24 cellular contexts compared by ENCODE assay signal in genomic region chr22:22245935-22246525, GRCh38. TPM values are rescaled to one million over a fixed set of nuclear protein-coding genes. Genes with fewer than 3 reads are reported as not detected.
DNase-seq lines count a peak whose midpoint lies in the region; ATAC-seq, FAIRE-seq and TF ChIP-seq lines count a peak whose summit lies in the region.
"Had no signal": no experiment of that assay in that cellular context is flagged by ENCODE, and none has a peak within 500 bp of the region (broad histone marks: within the 10 kb centered on the region; RNA-seq: fewer than 3 reads in every experiment).

No MANE protein-coding gene starts in this region.

- peaks cover 10% of the 10 kb centered on the region for H3K27me3 Mint-ChIP-seq in activated T-helper 17 cell treated with anti-CD3 and anti-CD28 coated beads, Interleukin-2, amount 50 U/mL, for 72 hours

- peak; percentile 27 for FAIRE-seq in GM12892 (lab: Jason Lieb, UNC)
- FAIRE-seq in pancreas (lab: Jason Lieb, UNC), result no peak
- FAIRE-seq: A549, D721Med had no signal

- H3K27ac Mint-ChIP-seq in activated T-helper 17 cell treated with anti-CD3 and anti-CD28 coated beads, Interleukin-2, amount 50 U/mL, for 72 hours, result no peak overlapping the region

- H3K9me3 ChIP-seq in BLaER1 (no peaks in the 10 kb centered on the region), body of pancreas (no peaks in the 10 kb centered on the region), pancreas (no peaks in the 10 kb centered on the region)
- H3K9me3 ChIP-seq: A549 had no signal

- no peaks in the 10 kb centered on the region for H3K36me3 Mint-ChIP-seq in activated T-helper 17 cell treated with anti-CD3 and anti-CD28 coated beads, Interleukin-2, amount 50 U/mL, for 72 hours (ENCODE audit: low read depth)

- 61 to 68% methylated on average over 6 of the region's 6 CpGs for WGBS in body of pancreas, 2 donors
- WGBS in pancreas, 2 donors, result 72 to 73% methylated on average over 6 of the region's 6 CpGs

- H3K27me3 ChIP-seq in BLaER1 (no peaks in the 10 kb centered on the region), body of pancreas (no peaks in the 10 kb centered on the region), pancreas (no peaks in the 10 kb centered on the region)

- no peaks in the 10 kb centered on the region for H3K9me3 Mint-ChIP-seq in activated T-helper 17 cell treated with anti-CD3 and anti-CD28 coated beads, Interleukin-2, amount 50 U/mL, for 72 hours

- no peak for DNase-seq in GM12892 (ENCODE audit: insufficient read length)
- peak; percentile 63 for DNase-seq in NAMALWA (ENCODE audit: low spot score)
- DNase-seq in myocyte (ENCODE audit: low read depth), result peak; percentile 95
- DNase-seq in body of pancreas, result no peak
- DNase-seq in pancreas, result no peak
- DNase-seq: GDM1; GOT3; NCI-H1092 treated with DMSO at 0.1 percent for 48 hours; NCI-H2081; NCI-H2171 treated with DMSO at 0.1 percent for 48 hours; NCI-H446; NCI-H526 treated with DMSO at 0.1 percent for 48 hours; NK-92 treated with Interleukin-12 subunit alpha and Interleukin-12 subunit beta, amount 100 ng/mL, for 24 hours; SHP77 had no signal

- H3K9ac ChIP-seq in BLaER1, result peak overlapping the region; percentile 98

- TF ChIP-seq CTCF in body of pancreas (IDR thresholded peaks at IDR 0.05), result no peak
- TF ChIP-seq CTCF in pancreas (IDR thresholded peaks at IDR 0.05), result no peak

- peaks cover 63% of the 10 kb centered on the region for H3K4me1 ChIP-seq in BLaER1
- H3K4me1 ChIP-seq in body of pancreas, result no peaks in the 10 kb centered on the region
- H3K4me1 ChIP-seq in pancreas, result no peaks in the 10 kb centered on the region
- H3K4me1 ChIP-seq: A549 had no signal

- H3K4me3 ChIP-seq in BLaER1, result peak overlapping the region; percentile 86
- no peak overlapping the region for H3K4me3 ChIP-seq in body of pancreas
- H3K4me3 ChIP-seq in pancreas, result no peak overlapping the region
- H3K4me3 ChIP-seq: A549 had no signal

- no peak for ATAC-seq in body of pancreas
- ATAC-seq in activated T-helper 17 cell treated with anti-CD3 and anti-CD28 coated beads, Interleukin-2, amount 50 U/mL, for 72 hours (replicated peaks), result no peak
- ATAC-seq in pancreas, result no peak
- ATAC-seq: A549, HCT116, SK-N-SH treated with all-trans-retinoic acid at 6 μM for 48 hours had no signal

- H3K36me3 ChIP-seq in BLaER1 (peaks cover 28% of the 10 kb centered on the region), body of pancreas (replicated peaks in 1 of 2; ENCODE audit: insufficient read depth in 1 of 2, low read depth in 2 of 2) (no peaks in the 10 kb centered on the region), pancreas (no peaks in the 10 kb centered on the region)

- no peaks in the 10 kb centered on the region for H4K20me1 ChIP-seq in BLaER1

- intact Hi-C loops in body of pancreas (cut with DNase I) (no loop called here), pancreas (cut with DNase I) (no loop called here)

- peaks cover 16% of the 10 kb centered on the region for H3K4me1 Mint-ChIP-seq in activated T-helper 17 cell treated with anti-CD3 and anti-CD28 coated beads, Interleukin-2, amount 50 U/mL, for 72 hours

- no peak for TF ChIP-seq POLR2A in GM12892 (IDR thresholded peaks at IDR 0.05; ENCODE audit: low read depth, low read length)
- TF ChIP-seq POLR2A in body of pancreas (IDR thresholded peaks at IDR 0.05), result no peak

- H3K27ac ChIP-seq in BLaER1 (peak overlapping the region; percentile 99), body of pancreas (no peak overlapping the region), pancreas (no peak overlapping the region)
- H3K27ac ChIP-seq: A549, C4-2B had no signal

- peak overlapping the region; percentile 81 for H3K4me2 ChIP-seq in BLaER1
- H3K4me2 ChIP-seq: A549 had no signal

- H3K4me3 Mint-ChIP-seq in activated T-helper 17 cell treated with anti-CD3 and anti-CD28 coated beads, Interleukin-2, amount 50 U/mL, for 72 hours, result no peak overlapping the region

RNA-seq across cellular contexts. Expression of gene VPREB1, which starts 1.4 kb away (rescaled TPM):
- not detected for polyA plus RNA-seq in GM12892 (2012; ENCODE audit: missing spikeins)
- total RNA-seq in myocyte, result not detected in 2 replicates
- not detected for polyA plus RNA-seq in myocyte (2012)
- not detected for total RNA-seq in body of pancreas
- not detected for total RNA-seq in activated T-helper 17 cell treated with anti-CD3 and anti-CD28 coated beads, Interleukin-2, amount 50 U/mL, for 72 hours
- total RNA-seq in pancreas, result not detected
- not detected for polyA plus RNA-seq in pancreas
- total RNA-seq: Daoy; RPMI7951; T-helper 1 cell treated with Interleukin-12 subunit alpha and Interleukin-12 subunit beta and Interleukin-4 antibody, amounts not matched to agents 30 ng/mL and 1 ng/mL, for 36 hours had no signal
- polyA plus RNA-seq: A549 had no signal

Comparison
In these comparisons a context has a peak if more than half of its experiments do, and no peak if none do; other contexts are left out.
1. DNase-seq: peak in NAMALWA (single experiment) and myocyte (single experiment); none in GM12892 (single experiment), body of pancreas (0 of 4) and pancreas (0 of 6).